ENCODE assay signal across 1 cellular context in the genomic region with DNA sequence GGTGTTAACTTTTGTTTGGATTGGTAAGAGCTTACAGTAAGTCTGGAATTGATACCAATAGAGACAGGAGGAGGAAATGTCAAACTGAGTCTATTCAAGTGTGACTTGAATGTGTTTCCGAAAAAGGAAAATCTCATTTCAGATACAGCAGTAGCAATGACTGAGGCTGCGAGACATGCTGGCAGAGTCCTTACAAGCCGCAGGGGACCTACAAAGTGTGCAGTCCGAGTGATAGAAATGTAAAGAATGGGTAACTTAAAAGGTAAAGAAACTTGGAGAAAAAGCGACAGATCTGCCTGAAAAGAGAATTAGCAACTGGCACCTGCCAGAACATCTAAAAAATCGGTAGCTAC.
TF ChIP-seq lines count a peak whose summit lies in the region.

No MANE protein-coding gene starts in this region.

TF ChIP-seq in liver, 16 proteins besides CTCF, POLR2A, EP300 and RAD21 (continued from another document):
- TF ChIP-seq EGR1 (IDR thresholded peaks at IDR 0.05; ENCODE audit: low read depth in 2 of 2): no peak
